Comparison of ENCODE assay signal across 2 cellular contexts in the genomic region with DNA sequence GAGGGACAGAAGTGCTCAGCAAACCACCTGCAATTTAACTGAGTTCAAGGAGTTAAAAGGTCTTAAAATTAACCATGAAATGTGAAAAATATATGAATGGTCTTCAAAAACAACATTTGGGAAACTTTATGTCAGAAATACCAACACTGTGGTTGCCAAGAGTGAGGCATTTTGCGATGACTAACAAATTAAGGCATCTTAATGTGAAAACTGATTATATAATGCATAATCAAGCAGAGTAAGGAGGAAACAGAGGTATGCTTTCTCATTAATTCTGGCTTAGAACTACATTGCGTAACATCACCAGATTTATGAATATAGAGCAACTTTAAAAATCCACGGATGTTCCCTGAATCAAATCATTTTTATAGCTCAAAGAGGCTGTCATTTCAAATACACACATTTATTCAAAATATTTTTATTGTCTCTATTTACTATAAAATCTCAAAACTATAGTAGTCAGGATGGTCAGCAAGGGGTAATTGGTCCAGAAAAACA.
TF ChIP-seq lines count a peak whose summit lies in the region.

No MANE protein-coding gene starts in this region.

TF ChIP-seq in IMR-90, 13 proteins besides CTCF, POLR2A, EP300 and RAD21:
- TF ChIP-seq CEBPB (IDR thresholded peaks at IDR 0.05; ENCODE audit: low read depth, low read length), result peak; percentile 83
- TF ChIP-seq, protein P1, sequence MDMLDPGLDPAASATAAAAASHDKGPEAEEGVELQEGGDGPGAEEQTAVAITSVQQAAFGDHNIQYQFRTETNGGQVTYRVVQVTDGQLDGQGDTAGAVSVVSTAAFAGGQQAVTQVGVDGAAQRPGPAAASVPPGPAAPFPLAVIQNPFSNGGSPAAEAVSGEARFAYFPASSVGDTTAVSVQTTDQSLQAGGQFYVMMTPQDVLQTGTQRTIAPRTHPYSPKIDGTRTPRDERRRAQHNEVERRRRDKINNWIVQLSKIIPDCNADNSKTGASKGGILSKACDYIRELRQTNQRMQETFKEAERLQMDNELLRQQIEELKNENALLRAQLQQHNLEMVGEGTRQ (IDR thresholded peaks at IDR 0.05; ENCODE audit: low read depth, low read length), result no peak

TF ChIP-seq in H1, 55 proteins besides CTCF, POLR2A, EP300 and RAD21:
- TF ChIP-seq CEBPB (IDR thresholded peaks at IDR 0.05; ENCODE audit: low read depth, low read length), result peak; percentile 73; the same call in 1 of the 2 replicates
- TF ChIP-seq HDAC6 (IDR thresholded peaks at IDR 0.05; ENCODE audit: low read depth, low read length), result no peak
